In genomic region chr16:53457670-53458069, GRCh38 we compare ENCODE assay signal across 7 cellular contexts. TPM values are rescaled to one million over a fixed set of nuclear protein-coding genes. Genes with fewer than 3 reads are reported as not detected.
A peak's percentile ranks its signal among the peaks of the same experiment; 100 is the strongest.
DNase-seq lines count a peak whose midpoint lies in the region; ATAC-seq and TF ChIP-seq lines count a peak whose summit lies in the region.

No MANE protein-coding gene starts in this region.

- CTCF ChIA-PET in naive thymus-derived CD4-positive, alpha-beta T cell (lab: Charles Lee) = interaction anchor here (1.2 to 3.8 kb wide), 2 partner anchors 21 to 33 kb away, joined by 3 to 41 read pairs; partner anchors contain the start of gene RBL2

- WGBS in sigmoid colon, 2 donors = 66 to 79% methylated on average over 2 of the region's 2 CpGs

- H3K36me3 Mint-ChIP-seq in naive thymus-derived CD4-positive, alpha-beta T cell = peaks cover 6 to 71% (median 64%) of the 10 kb centered on the region in 5 donors

- H3K27ac Mint-ChIP-seq in naive thymus-derived CD4-positive, alpha-beta T cell = peak overlapping the region; percentile 88 to 99 (median 96)

- peaks cover 57 to 100% (median 89%) of the 10 kb centered on the region in 7 donors for H3K4me1 Mint-ChIP-seq in naive thymus-derived CD4-positive, alpha-beta T cell

- no peak for TF ChIP-seq EP300 in sigmoid colon (IDR thresholded peaks at IDR 0.05)

- TF ChIP-seq CTCF in sigmoid colon (IDR thresholded peaks at IDR 0.05) = no peak

- peaks cover 11 to 32% (median 26%) of the 10 kb centered on the region in 3 experiments for H3K36me3 ChIP-seq in naive thymus-derived CD4-positive, alpha-beta T cell (ENCODE audit: control insufficient read depth in 2 of 3, insufficient read depth in 3 of 3, low read length in 3 of 3)
- peaks cover 0 to 99% (median 38%) of the 10 kb centered on the region in 4 donors for H3K36me3 ChIP-seq in sigmoid colon

- no peaks in the 10 kb centered on the region for H3K9me3 ChIP-seq in naive thymus-derived CD4-positive, alpha-beta T cell (ENCODE audit: control insufficient read depth in 2 of 3, low read length in 3 of 3)
- no peaks in the 10 kb centered on the region for H3K9me3 ChIP-seq in sigmoid colon

- peaks cover 0 to 3% (median 0%) of the 10 kb centered on the region in 11 donors for H3K9me3 Mint-ChIP-seq in naive thymus-derived CD4-positive, alpha-beta T cell

- peaks cover 0 to 2% (median 0%) of the 10 kb centered on the region in 5 donors for H3K27me3 Mint-ChIP-seq in naive thymus-derived CD4-positive, alpha-beta T cell

- ATAC-seq in GM19397 (IDR thresholded peaks at IDR 0.05; ENCODE audit: unreplicated experiment) = peak; percentile 100
- peak; percentile 100 for ATAC-seq in HG03175 (IDR thresholded peaks at IDR 0.05; ENCODE audit: unreplicated experiment)
- ATAC-seq in naive thymus-derived CD4-positive, alpha-beta T cell = peak; percentile 91

- H3K27ac ChIP-seq in naive thymus-derived CD4-positive, alpha-beta T cell (ENCODE audit: low read depth, low read length) = peak overlapping the region; percentile 65
- H3K27ac ChIP-seq in substantia nigra (ENCODE audit: low read depth, low read length, poor library complexity, severe bottlenecking) (no peak overlapping the region), sigmoid colon (no peak overlapping the region)

- peak; percentile 42 to 43 for DNase-seq in activated CD4-positive, alpha-beta T cell treated with anti-CD3 and anti-CD28 coated beads, Interleukin-2, amount 50 U/mL, for 4 hours
- peak; percentile 13 to 94 (median 89) for DNase-seq in naive thymus-derived CD4-positive, alpha-beta T cell
- no peak for DNase-seq in NCI-H1105 treated with DMSO at 0.1 percent for 48 hours (lab: John Stamatoyannopoulos, UW)
- DNase-seq in substantia nigra (lab: John Stamatoyannopoulos, UW) = no peak
- no peak for DNase-seq in sigmoid colon

- peak overlapping the region; percentile 38 for H3K4me3 ChIP-seq in naive thymus-derived CD4-positive, alpha-beta T cell (ENCODE audit: low read length)
- H3K4me3 ChIP-seq in sigmoid colon = no peak overlapping the region

- POLR2A ChIA-PET in naive thymus-derived CD4-positive, alpha-beta T cell (lab: Charles Lee) = interaction anchor here (0.6 to 18.1 kb wide), 22 partner anchors 11 to 141 kb away, joined by 3 to 517 read pairs (median 6); partner anchors contain the start of genes AKTIP and RBL2

- TF ChIP-seq POLR2A in sigmoid colon (IDR thresholded peaks at IDR 0.05) = no peak

- H3K27me3 ChIP-seq in naive thymus-derived CD4-positive, alpha-beta T cell (ENCODE audit: control insufficient read depth in 2 of 2, insufficient read depth in 2 of 2, low read length in 2 of 2) = no peaks in the 10 kb centered on the region
- H3K27me3 ChIP-seq in sigmoid colon = no peaks in the 10 kb centered on the region

- H3K4me3 Mint-ChIP-seq in naive thymus-derived CD4-positive, alpha-beta T cell = peak overlapping the region; percentile 80 to 93 (median 88)

- intact Hi-C loops in naive thymus-derived CD4-positive, alpha-beta T cell (cut with micrococcal nuclease) = loop anchor here (1.0 to 5.0 kb wide), 11 partner anchors 8 to 327 kb away; partner anchors contain the start of genes AKTIP (in 2 of the 2), FTO (in 1 of the 2) and RPGRIP1L (in 1 of the 2)
- intact Hi-C loops in sigmoid colon (cut with DNase I) = no loop called here

- H3K4me1 ChIP-seq in naive thymus-derived CD4-positive, alpha-beta T cell (ENCODE audit: control insufficient read depth in 2 of 2, insufficient read depth in 2 of 2, low read length in 2 of 2) = peaks cover 79 to 81% of the 10 kb centered on the region in 2 donors
- H3K4me1 ChIP-seq in sigmoid colon = no peaks in the 10 kb centered on the region

RNA-seq across cellular contexts. Expression of gene RBL2, which starts 23.4 kb away (rescaled TPM):
- 100 to 1,000 TPM; 158 to 452 (median 206) TPM for total RNA-seq in naive thymus-derived CD4-positive, alpha-beta T cell
- polyA plus RNA-seq in naive thymus-derived CD4-positive, alpha-beta T cell = 100 to 1,000 TPM; 253 to 328 TPM
- total RNA-seq in sigmoid colon = 100 to 1,000 TPM in 1 of 4 donors, 10 to 100 TPM in 3; 74.9 to 113 (median 82.8) TPM
- polyA plus RNA-seq in sigmoid colon = 10 to 100 TPM; 25.0 to 36.0 (median 27.6) TPM

RNA-seq across cellular contexts. Expression of gene AKTIP, which starts 45.3 kb away (rescaled TPM):
- 100 to 1,000 TPM in 2 of 5 experiments, 10 to 100 TPM in 3; 42.9 to 122 (median 66.7) TPM for total RNA-seq in naive thymus-derived CD4-positive, alpha-beta T cell
- 100 to 1,000 TPM; 102 to 130 TPM for polyA plus RNA-seq in naive thymus-derived CD4-positive, alpha-beta T cell
- 10 to 100 TPM; 39.5 to 56.0 (median 48.0) TPM for total RNA-seq in sigmoid colon
- 10 to 100 TPM; 14.4 to 19.9 (median 17.3) TPM for polyA plus RNA-seq in sigmoid colon

Comparison
In these comparisons a context has a peak if more than half of its experiments do, and no peak if none do; other contexts are left out.
1. DNase-seq: peak in activated CD4-positive, alpha-beta T cell treated with anti-CD3 and anti-CD28 coated beads, Interleukin-2, amount 50 U/mL, for 4 hours (2 of 2) and naive thymus-derived CD4-positive, alpha-beta T cell (9 of 9); none in NCI-H1105 treated with DMSO at 0.1 percent for 48 hours (single experiment), substantia nigra (0 of 49) and sigmoid colon (single experiment).
2. Peak in every context shown above with its lines, with median percentiles within 50 percentile points of each other: ATAC-seq.